In genomic region chr15:90036343-90036742, GRCh38 we compare ENCODE assay signal across 1 cellular context.
TF ChIP-seq lines count a peak whose summit lies in the region.

No MANE protein-coding gene starts in this region.

TF ChIP-seq in liver, 16 proteins besides CTCF, POLR2A, EP300 and RAD21 (continued from another document):
- no peak for TF ChIP-seq REST (IDR thresholded peaks at IDR 0.05)
- TF ChIP-seq ATF3 (IDR thresholded peaks at IDR 0.05) = no peak
- no peak for TF ChIP-seq EGR1 (IDR thresholded peaks at IDR 0.05; ENCODE audit: low read depth in 2 of 2)
- no peak for TF ChIP-seq NR2F2 (IDR thresholded peaks at IDR 0.05)
- TF ChIP-seq FOXA1 (IDR thresholded peaks at IDR 0.05) = no peak
- no peak for TF ChIP-seq TAF1 (conservative IDR thresholded peaks at IDR 0.05)
- TF ChIP-seq ZBTB33 (IDR thresholded peaks at IDR 0.05) = no peak
